ENCODE assay signal across 26 cellular contexts in genomic region chr9:37238122-37238521, GRCh38.
"Had no signal": no experiment of that assay in that cellular context is flagged by ENCODE, and none has a peak within 500 bp of the region (broad histone marks: within the 10 kb centered on the region; RNA-seq: fewer than 3 reads in every experiment).

No MANE protein-coding gene starts in this region.

- H3K27me3 ChIP-seq: breast epithelium, MG63 had no signal

- DNase-seq: activated CD4-positive, alpha-beta T cell treated with anti-CD3 and anti-CD28 coated beads for 4 hours; activated CD8-positive, alpha-beta memory T cell treated with anti-CD3 and anti-CD28 coated beads, Interleukin-2, amount 50 U/mL, for 4 hours; activated CD8-positive, alpha-beta T cell treated with anti-CD3 and anti-CD28 coated beads for 36 hours; activated gamma-delta T cell treated with Interleukin-2 at 50 U/mL for 16 hours; activated naive CD4-positive, alpha-beta T cell treated with anti-CD3 and anti-CD28 coated beads, Interleukin-2, amount 10 ng/mL, durations not matched to agents 7 days and 5 days; activated naive CD8-positive, alpha-beta T cell treated with anti-CD3 and anti-CD28 coated beads, Interleukin-2, amount 10 ng/mL, durations not matched to agents 7 days and 5 days; activated T-cell treated with anti-CD3 and anti-CD28 coated beads, Interleukin-2, amount 50 U/mL, for 72 hours; aorta; caudate nucleus; MG63; MV-4-11; NCI-H1092 treated with DMSO at 0.1 percent for 48 hours; NCI-H1417 treated with DMSO at 0.1 percent for 48 hours; NCI-H1694; NCI-H2029; NCI-H2107; NCI-H2171 treated with DMSO at 0.1 percent for 48 hours; NCI-H226; NCI-H526; NCI-H774; T-helper 1 cell had no signal

- H3K4me3 ChIP-seq: breast epithelium, MG63, SK-N-MC had no signal

- H3K27ac Mint-ChIP-seq: activated CD8-positive, alpha-beta T cell treated with anti-CD3 and anti-CD28 coated beads for 36 hours; activated naive CD4-positive, alpha-beta T cell treated with anti-CD3 and anti-CD28 coated beads, Interleukin-2, amount 10 ng/mL, durations not matched to agents 7 days and 5 days; activated naive CD8-positive, alpha-beta T cell treated with anti-CD3 and anti-CD28 coated beads, Interleukin-2, amount 10 ng/mL, durations not matched to agents 7 days and 5 days; activated T-cell treated with anti-CD3 and anti-CD28 coated beads, Interleukin-2, amount 50 U/mL, for 72 hours; activated T-helper 2 cell treated with anti-CD3 and anti-CD28 coated beads, Interferon-gamma antibody, Interleukin-2, Interleukin-4, amounts not matched to agents 10 μg/mL and 5 μg/mL and 100 μg/mL, durations not matched to agents 14 hours and 24 hours and 36 hours had no signal

- H3K27ac ChIP-seq: breast epithelium, SK-N-MC, VCaP had no signal

- H3K4me1 Mint-ChIP-seq: activated naive CD4-positive, alpha-beta T cell treated with anti-CD3 and anti-CD28 coated beads, Interleukin-2, amount 10 ng/mL, durations not matched to agents 7 days and 5 days had no signal

- H3K4me3 Mint-ChIP-seq: activated CD8-positive, alpha-beta T cell treated with anti-CD3 and anti-CD28 coated beads for 36 hours; activated naive CD4-positive, alpha-beta T cell treated with anti-CD3 and anti-CD28 coated beads, Interleukin-2, amount 10 ng/mL, durations not matched to agents 7 days and 5 days; activated naive CD8-positive, alpha-beta T cell treated with anti-CD3 and anti-CD28 coated beads, Interleukin-2, amount 10 ng/mL, durations not matched to agents 7 days and 5 days; activated T-cell treated with anti-CD3 and anti-CD28 coated beads, Interleukin-2, amount 50 U/mL, for 72 hours had no signal

- H3K36me3 ChIP-seq: breast epithelium, MG63 had no signal

- H3K27me3 Mint-ChIP-seq: activated CD8-positive, alpha-beta T cell treated with anti-CD3 and anti-CD28 coated beads for 36 hours; activated naive CD4-positive, alpha-beta T cell treated with anti-CD3 and anti-CD28 coated beads, Interleukin-2, amount 10 ng/mL, durations not matched to agents 7 days and 5 days; activated naive CD8-positive, alpha-beta T cell treated with anti-CD3 and anti-CD28 coated beads, Interleukin-2, amount 10 ng/mL, durations not matched to agents 7 days and 5 days had no signal

- H3K4me1 ChIP-seq: breast epithelium had no signal

- ATAC-seq: activated CD4-positive, CD25-positive, alpha-beta regulatory T cell treated with anti-CD3 and anti-CD28 coated beads, Interleukin-2, amount 50 U/mL, for 24 hours; activated CD8-positive, alpha-beta T cell treated with anti-CD3 and anti-CD28 coated beads for 36 hours; activated T-cell treated with anti-CD3 and anti-CD28 coated beads, Interleukin-2, amount 50 U/mL, for 72 hours had no signal

- H3K9me3 Mint-ChIP-seq: activated CD8-positive, alpha-beta T cell treated with anti-CD3 and anti-CD28 coated beads for 36 hours; activated naive CD4-positive, alpha-beta T cell treated with anti-CD3 and anti-CD28 coated beads, Interleukin-2, amount 10 ng/mL, durations not matched to agents 7 days and 5 days; activated T-helper 2 cell treated with anti-CD3 and anti-CD28 coated beads, Interferon-gamma antibody, Interleukin-2, Interleukin-4, amounts not matched to agents 10 μg/mL and 5 μg/mL and 100 μg/mL, durations not matched to agents 14 hours and 24 hours and 36 hours had no signal
